ENCODE assay signal across 12 cellular contexts in genomic region chr17:40251576-40251975, GRCh38. TPM values are rescaled to one million over a fixed set of nuclear protein-coding genes. Genes with fewer than 3 reads are reported as not detected.
DNase-seq lines count a peak whose midpoint lies in the region; ATAC-seq and TF ChIP-seq lines count a peak whose summit lies in the region.
"Had no signal": no experiment of that assay in that cellular context is flagged by ENCODE, and none has a peak within 500 bp of the region (broad histone marks: within the 10 kb centered on the region; RNA-seq: fewer than 3 reads in every experiment).

No MANE protein-coding gene starts in this region.

- H3K27ac Mint-ChIP-seq in effector memory CD8-positive, alpha-beta T cell = peak overlapping the region; percentile 57 to 69

- peaks cover 4% of the 10 kb centered on the region for H3K36me3 ChIP-seq in osteoblast (ENCODE audit: insufficient read depth, low read length)

- H3K9me3 Mint-ChIP-seq in effector memory CD8-positive, alpha-beta T cell = no peaks in the 10 kb centered on the region

- no peak overlapping the region for H2AFZ ChIP-seq in osteoblast (ENCODE audit: low read length)

- H4K20me1 ChIP-seq in osteoblast (ENCODE audit: insufficient read depth, low read length) = peaks cover 40% of the 10 kb centered on the region

- no peak overlapping the region for H3K4me3 Mint-ChIP-seq in effector memory CD8-positive, alpha-beta T cell

- peaks cover 28% of the 10 kb centered on the region for H3K36me3 Mint-ChIP-seq in effector memory CD8-positive, alpha-beta T cell (ENCODE audit: insufficient read depth)

- peaks cover 80% of the 10 kb centered on the region for H3K79me2 ChIP-seq in osteoblast (ENCODE audit: insufficient read depth, low read length)

- H3K4me3 ChIP-seq in osteoblast (ENCODE audit: insufficient read depth, low read length) = no peak overlapping the region
- H3K4me3 ChIP-seq: tibial artery had no signal

- DNase-seq in COLO829 (ENCODE audit: low spot score) (peak; percentile 87), NCI-H460 (ENCODE audit: extremely low read depth, low read depth) (peak; percentile 82), osteoblast (ENCODE audit: insufficient read length, low spot score, missing footprints) (peak; percentile 92), NCI-H187 treated with DMSO at 0.1 percent for 48 hours (lab: John Stamatoyannopoulos, UW) (no peak)
- no peak for DNase-seq in effector memory CD8-positive, alpha-beta T cell
- no peak for DNase-seq in activated CD4-positive, alpha-beta T cell treated with anti-CD3 and anti-CD28 coated beads, Interleukin-2, amount 50 U/mL, for 1 hour
- no peak for DNase-seq in NK-92 treated with Interleukin-12 subunit alpha and Interleukin-12 subunit beta, amount 100 ng/mL, for 24 hours (lab: John Stamatoyannopoulos, UW)
- DNase-seq: effector memory CD4-positive, alpha-beta T cell; NCI-H187; posterior cingulate gyrus had no signal

- H3K4me1 Mint-ChIP-seq in effector memory CD8-positive, alpha-beta T cell (ENCODE audit: low read depth in 2 of 2) = peaks cover 12 to 22% of the 10 kb centered on the region in 2 donors

- no peaks in the 10 kb centered on the region for H3K9me3 ChIP-seq in osteoblast (ENCODE audit: low read depth, low read length)
- H3K9me3 ChIP-seq: tibial artery had no signal

- TF ChIP-seq CTCF in osteoblast (IDR thresholded peaks at IDR 0.05; ENCODE audit: extremely low read depth, low read depth, low read length) = no peak

- peaks cover 19% of the 10 kb centered on the region for H3K4me1 ChIP-seq in osteoblast (ENCODE audit: insufficient read depth, low read length)

- no peak overlapping the region for H3K4me2 ChIP-seq in osteoblast (ENCODE audit: insufficient read depth, low read length)

- ATAC-seq in effector memory CD8-positive, alpha-beta T cell (replicated peaks) = no peak
- no peak for ATAC-seq in GM21737 (IDR thresholded peaks at IDR 0.05; ENCODE audit: unreplicated experiment)

- H3K27me3 Mint-ChIP-seq in effector memory CD8-positive, alpha-beta T cell = no peaks in the 10 kb centered on the region

- no peaks in the 10 kb centered on the region for H3K27me3 ChIP-seq in osteoblast (ENCODE audit: insufficient read depth, low read length)
- H3K27me3 ChIP-seq: tibial artery had no signal

- peak overlapping the region; percentile 65 for H3K27ac ChIP-seq in osteoblast (ENCODE audit: low read depth, low read length)
- H3K27ac ChIP-seq: tibial artery had no signal

RNA-seq across cellular contexts. Expression of gene WIPF2, which starts 32.5 kb away (rescaled TPM):
- total RNA-seq in NCI-H460 (2014; rRNA removed; shearing (Covaris generic)) = 12.7 and 14.2 TPM in 2 replicates
- 5.8 and 6.5 TPM in 2 replicates for polyA plus RNA-seq in NCI-H460 (2014; cell fraction: nucleus; rRNA removed)
- 8.0 and 8.5 TPM in 2 replicates for total RNA-seq in osteoblast

RNA-seq across cellular contexts. Expression of gene CDC6, which starts 36.1 kb away (rescaled TPM):
- 17.3 and 17.6 TPM in 2 replicates for total RNA-seq in NCI-H460 (2014; rRNA removed; shearing (Covaris generic))
- polyA plus RNA-seq in NCI-H460 (2014; cell fraction: nucleus; rRNA removed) = 62.7 and 69.1 TPM in 2 replicates
- 5.1 and 8.3 TPM in 2 replicates for total RNA-seq in osteoblast

RNA-seq across cellular contexts. Expression of gene RARA, which starts 57.4 kb away (rescaled TPM):
- 10.6 and 12.1 TPM in 2 replicates for total RNA-seq in NCI-H460 (2014; rRNA removed; shearing (Covaris generic))
- 12.1 and 12.2 TPM in 2 replicates for polyA plus RNA-seq in NCI-H460 (2014; cell fraction: nucleus; rRNA removed)
- 31.1 and 32.4 TPM in 2 replicates for total RNA-seq in osteoblast

Comparison
In these comparisons a context has a peak if more than half of its experiments do, and no peak if none do; other contexts are left out.
1. DNase-seq: peak in COLO829 (single experiment), NCI-H460 (single experiment) and osteoblast (single experiment); none in effector memory CD8-positive, alpha-beta T cell (0 of 3), NCI-H187 treated with DMSO at 0.1 percent for 48 hours (single experiment), activated CD4-positive, alpha-beta T cell treated with anti-CD3 and anti-CD28 coated beads, Interleukin-2, amount 50 U/mL, for 1 hour (single experiment) and NK-92 treated with Interleukin-12 subunit alpha and Interleukin-12 subunit beta, amount 100 ng/mL, for 24 hours (single experiment).